In the genomic region with DNA sequence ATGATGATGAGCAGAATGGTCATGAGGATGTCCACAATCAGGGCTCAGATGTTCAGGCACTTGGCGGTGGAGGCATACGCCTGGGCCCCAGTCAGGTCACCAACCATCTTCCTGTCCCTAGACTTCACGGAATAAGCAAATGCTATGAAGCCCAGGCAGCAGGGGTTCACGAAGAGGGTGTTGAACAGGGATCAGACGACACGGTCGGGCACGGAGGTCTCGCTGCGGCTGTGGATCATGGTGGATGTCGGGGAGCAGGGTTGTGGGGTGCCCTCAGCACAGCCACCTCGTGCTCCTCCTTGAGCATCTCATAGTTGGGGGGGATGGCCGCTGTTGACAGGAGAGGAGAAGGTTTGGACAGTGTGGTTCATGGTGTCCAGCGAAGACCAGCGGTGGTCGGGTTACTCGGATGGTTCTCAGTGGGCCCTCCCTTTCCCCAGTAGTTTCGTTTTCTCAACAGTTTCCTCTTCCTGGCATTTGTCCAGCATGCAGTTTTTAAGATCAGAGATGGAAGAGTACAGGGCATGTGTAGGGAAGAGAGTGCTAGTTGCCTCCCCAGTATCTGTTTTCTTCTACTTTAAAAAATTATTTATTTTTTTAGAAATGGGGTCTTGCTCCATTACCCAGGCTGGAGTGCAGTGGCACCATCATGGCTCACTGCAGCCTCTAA, we compare ENCODE assay signal across 1 cellular context.
TF ChIP-seq lines count a peak whose summit lies in the region.

No MANE protein-coding gene starts in this region.

TF ChIP-seq in GM23338, 12 proteins besides CTCF, POLR2A, EP300 and RAD21 (continued from another document):
- TF ChIP-seq POLR2AphosphoS5 (IDR thresholded peaks at IDR 0.05; ENCODE audit: low read depth), result no peak
- TF ChIP-seq EZH2phosphoT487 (IDR thresholded peaks at IDR 0.05; ENCODE audit: unreplicated experiment), result no peak
- no peak for TF ChIP-seq ZNF331 (CRISPR knock-in tag; IDR thresholded peaks at IDR 0.05; ENCODE audit: low read depth)
- TF ChIP-seq ZNF462 (CRISPR knock-in tag; IDR thresholded peaks at IDR 0.05), result no peak
- no peak for TF ChIP-seq NANOG (IDR thresholded peaks at IDR 0.05; ENCODE audit: borderline replicate concordance)
- TF ChIP-seq, protein P1, sequence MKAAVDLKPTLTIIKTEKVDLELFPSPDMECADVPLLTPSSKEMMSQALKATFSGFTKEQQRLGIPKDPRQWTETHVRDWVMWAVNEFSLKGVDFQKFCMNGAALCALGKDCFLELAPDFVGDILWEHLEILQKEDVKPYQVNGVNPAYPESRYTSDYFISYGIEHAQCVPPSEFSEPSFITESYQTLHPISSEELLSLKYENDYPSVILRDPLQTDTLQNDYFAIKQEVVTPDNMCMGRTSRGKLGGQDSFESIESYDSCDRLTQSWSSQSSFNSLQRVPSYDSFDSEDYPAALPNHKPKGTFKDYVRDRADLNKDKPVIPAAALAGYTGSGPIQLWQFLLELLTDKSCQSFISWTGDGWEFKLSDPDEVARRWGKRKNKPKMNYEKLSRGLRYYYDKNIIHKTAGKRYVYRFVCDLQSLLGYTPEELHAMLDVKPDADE (IDR thresholded peaks at IDR 0.05), result no peak
- no peak for TF ChIP-seq JUNB (IDR thresholded peaks at IDR 0.05; ENCODE audit: unreplicated experiment)
